9 cellular contexts compared by ENCODE assay signal in genomic region chr9:138112791-138113600, GRCh38.
"Had no signal": no experiment of that assay in that cellular context is flagged by ENCODE, and none has a peak within 500 bp of the region (broad histone marks: within the 10 kb centered on the region; RNA-seq: fewer than 3 reads in every experiment).

No MANE protein-coding gene starts in this region.

- H3K4me3 Mint-ChIP-seq: activated naive CD4-positive, alpha-beta T cell treated with anti-CD3 and anti-CD28 coated beads, Interleukin-2, amount 10 ng/mL, durations not matched to agents 7 days and 5 days; dendritic cell treated with granulocyte-macrophage colony-stimulating factor and Interleukin-4, amounts not matched to agents 40 ng/mL and 50 ng/mL, for 4 days; endodermal cell; naive thymus-derived CD4-positive, alpha-beta T cell had no signal

- H3K9me3 ChIP-seq: sigmoid colon had no signal

- H3K36me3 ChIP-seq: sigmoid colon had no signal

- DNase-seq: endodermal cell; mammary epithelial cell; naive thymus-derived CD4-positive, alpha-beta T cell; sigmoid colon; stimulated activated CD4-positive, alpha-beta T cell treated with anti-CD3 and anti-CD28 coated beads, Interleukin-12 subunit alpha, Interleukin-12 subunit beta, amount 100 ng/mL, for 4 hours; stimulated activated naive CD8-positive, alpha-beta T cell treated with anti-CD3 and anti-CD28 coated beads, Interleukin-15, Interleukin-2, amounts not matched to agents 100 U/mL and 50 U/mL, for 24 hours had no signal

- H3K36me3 Mint-ChIP-seq: activated naive CD4-positive, alpha-beta T cell treated with anti-CD3 and anti-CD28 coated beads, Interleukin-2, amount 10 ng/mL, durations not matched to agents 7 days and 5 days; naive thymus-derived CD4-positive, alpha-beta T cell had no signal

- H3K4me3 ChIP-seq: sigmoid colon had no signal

- H3K27ac Mint-ChIP-seq: activated naive CD4-positive, alpha-beta T cell treated with anti-CD3 and anti-CD28 coated beads, Interleukin-2, amount 10 ng/mL, durations not matched to agents 7 days and 5 days; dendritic cell treated with granulocyte-macrophage colony-stimulating factor and Interleukin-4, amounts not matched to agents 40 ng/mL and 50 ng/mL, for 4 days; endodermal cell; naive thymus-derived CD4-positive, alpha-beta T cell; progenitor cell of endocrine pancreas had no signal

- H3K4me1 Mint-ChIP-seq: activated naive CD4-positive, alpha-beta T cell treated with anti-CD3 and anti-CD28 coated beads, Interleukin-2, amount 10 ng/mL, durations not matched to agents 7 days and 5 days; endodermal cell; naive thymus-derived CD4-positive, alpha-beta T cell had no signal

- H3K27ac ChIP-seq: sigmoid colon had no signal

- H3K9me3 Mint-ChIP-seq: activated naive CD4-positive, alpha-beta T cell treated with anti-CD3 and anti-CD28 coated beads, Interleukin-2, amount 10 ng/mL, durations not matched to agents 7 days and 5 days; dendritic cell treated with granulocyte-macrophage colony-stimulating factor and Interleukin-4, amounts not matched to agents 40 ng/mL and 50 ng/mL, for 4 days had no signal

- H3K27me3 Mint-ChIP-seq: activated naive CD4-positive, alpha-beta T cell treated with anti-CD3 and anti-CD28 coated beads, Interleukin-2, amount 10 ng/mL, durations not matched to agents 7 days and 5 days; progenitor cell of endocrine pancreas had no signal

- ATAC-seq: naive thymus-derived CD4-positive, alpha-beta T cell; stimulated activated naive CD8-positive, alpha-beta T cell treated with anti-CD3 and anti-CD28 coated beads, Interleukin-15, Interleukin-2, amounts not matched to agents 100 U/mL and 50 U/mL, for 24 hours had no signal
